23 cellular contexts compared by ENCODE assay signal in the genomic region with DNA sequence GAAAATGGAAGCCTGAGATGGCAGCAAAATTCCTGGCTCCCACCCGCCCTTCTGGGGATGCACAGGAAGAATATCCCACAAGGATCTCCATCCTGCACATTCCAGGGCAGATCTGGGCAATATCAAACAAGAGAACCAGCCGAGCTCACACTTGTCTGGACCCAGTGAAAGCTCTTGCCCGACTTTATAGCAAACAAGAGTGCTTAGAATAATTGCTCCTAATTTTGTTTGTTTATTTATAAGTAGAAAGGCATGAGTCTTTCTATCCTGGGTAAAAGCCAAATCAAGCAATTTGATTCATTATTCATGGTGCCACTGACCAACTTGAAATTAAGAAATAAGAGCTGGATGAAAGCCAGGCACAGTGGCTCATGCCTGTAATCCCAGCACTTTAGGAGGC.
DNase-seq lines count a peak whose midpoint lies in the region; ATAC-seq and TF ChIP-seq lines count a peak whose summit lies in the region.
"Had no signal": no experiment of that assay in that cellular context is flagged by ENCODE, and none has a peak within 500 bp of the region (broad histone marks: within the 10 kb centered on the region; RNA-seq: fewer than 3 reads in every experiment).

No MANE protein-coding gene starts in this region.

- no peak overlapping the region for H3K27ac ChIP-seq in uterus
- H3K27ac ChIP-seq: dorsolateral prefrontal cortex, PC-9, SJCRH30, thoracic aorta, WERI-Rb-1 had no signal

- no peaks in the 10 kb centered on the region for H3K4me1 ChIP-seq in uterus
- H3K4me1 ChIP-seq: SJCRH30 had no signal

- TF ChIP-seq CTCF in AG10803 (conservative IDR thresholded peaks at IDR 0.05; ENCODE audit: low read length) (no peak), astrocyte of the cerebellum (IDR thresholded peaks at IDR 0.05; ENCODE audit: low read depth, low read length, missing control alignments) (no peak), foreskin fibroblast (IDR thresholded peaks at IDR 0.05; ENCODE audit: low read depth, low read length) (no peak), uterus (IDR thresholded peaks at IDR 0.05) (no peak)

- no peaks in the 10 kb centered on the region for H3K36me3 ChIP-seq in uterus
- H3K36me3 ChIP-seq: SJCRH30, thoracic aorta, WERI-Rb-1 had no signal

- no peaks in the 10 kb centered on the region for H3K9me3 ChIP-seq in uterus
- H3K9me3 ChIP-seq: SJCRH30, thoracic aorta had no signal

- TF ChIP-seq POLR2A in uterus (IDR thresholded peaks at IDR 0.05): no peak

- H3K4me3 ChIP-seq in AG10803 (ENCODE audit: low read length): no peak overlapping the region
- H3K4me3 ChIP-seq in astrocyte of the cerebellum (ENCODE audit: low read depth, low read length): no peak overlapping the region
- H3K4me3 ChIP-seq in foreskin fibroblast (ENCODE audit: low read depth in 1 of 2, low read length in 2 of 2): no peak overlapping the region
- H3K4me3 ChIP-seq in uterus: no peak overlapping the region
- H3K4me3 ChIP-seq: dorsolateral prefrontal cortex, PC-9, SJCRH30, thoracic aorta had no signal

- intact Hi-C loops in uterus (cut with DNase I; ENCODE audit: low total_unique reads): no loop called here
- intact Hi-C loops in left colon (cut with DNase I, micrococcal nuclease): no loop called here

- no peaks in the 10 kb centered on the region for H3K27me3 ChIP-seq in uterus
- H3K27me3 ChIP-seq: SJCRH30 had no signal

- DNase-seq in AG10803 (ENCODE audit: low read depth) (peak; percentile 5), LHCN-M2 (ENCODE audit: low read depth) (peak; percentile 18), astrocyte of the cerebellum (ENCODE audit: low read depth) (peak; percentile 29), foreskin fibroblast (peak; percentile 34 to 57), pons (ENCODE audit: low spot score) (no peak), uterus (no peak), AG08395 (ENCODE audit: low spot score) (no peak), left colon (no peak)
- DNase-seq: ACHN; activated effector memory CD4-positive, alpha-beta T cell treated with Interleukin-2 at 50 U/mL for 16 hours; activated naive CD8-positive, alpha-beta T cell treated with anti-CD3 and anti-CD28 coated beads, Interleukin-2, amount 50 U/mL, for 24 hours; CD4-positive, alpha-beta T cell; DMS53; dorsolateral prefrontal cortex; natural killer cell; NCI-H524; posterior cingulate gyrus; SJCRH30; WERI-Rb-1 had no signal

- in situ Hi-C loops in astrocyte of the cerebellum (cut with HindIII; ENCODE audit: low sequenced_read_pairs): no loop called here

- ATAC-seq in left colon: no peak
- ATAC-seq: activated naive CD8-positive, alpha-beta T cell treated with anti-CD3 and anti-CD28 coated beads, Interleukin-2, amount 50 U/mL, for 24 hours; HCT116; natural killer cell; stimulated activated memory B cell treated with anti-CD40 and anti-IgM and Interleukin-4, amounts not matched to agents 10 μg/mL and 1 μg/mL and 100 μg/mL, for 72 hours had no signal

Comparison
In these comparisons a context has a peak if more than half of its experiments do, and no peak if none do; other contexts are left out.
1. DNase-seq: peak in AG10803 (single experiment), LHCN-M2 (single experiment), astrocyte of the cerebellum (single experiment) and foreskin fibroblast (2 of 2); none in pons (single experiment), uterus (0 of 2), AG08395 (single experiment) and left colon (0 of 2).